Comparison of ENCODE assay signal across 8 cellular contexts in the genomic region with DNA sequence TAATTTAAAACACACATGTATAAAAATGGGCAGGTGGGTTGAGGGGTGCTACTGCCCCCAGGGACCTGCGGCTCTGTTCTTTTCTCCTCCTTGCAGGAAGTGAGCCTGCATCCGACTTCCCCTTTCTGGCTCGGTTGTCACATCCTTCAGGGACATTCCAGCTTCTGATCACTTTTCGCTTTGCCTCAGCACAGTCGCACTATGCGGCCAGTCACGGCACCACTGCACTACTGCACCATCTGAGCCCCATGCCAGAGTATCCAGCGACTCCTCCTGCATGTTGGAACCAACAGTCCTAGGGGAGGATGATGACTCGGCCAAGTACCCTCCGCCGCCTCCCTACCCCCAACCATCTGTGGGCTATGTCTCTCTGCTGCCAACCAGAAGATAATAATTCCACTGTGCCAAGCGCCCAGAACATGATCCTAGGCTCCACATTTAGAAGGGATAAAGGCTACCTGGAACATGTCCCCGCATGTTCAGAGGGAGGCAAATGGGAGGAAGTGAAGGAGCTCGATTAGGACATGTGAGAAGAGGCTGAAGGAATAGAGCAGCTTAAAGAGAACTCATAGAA. TPM values are rescaled to one million over a fixed set of nuclear protein-coding genes. Genes with fewer than 3 reads are reported as not detected.
A peak's percentile ranks its signal among the peaks of the same experiment; 100 is the strongest.
DNase-seq lines count a peak whose midpoint lies in the region; ATAC-seq and TF ChIP-seq lines count a peak whose summit lies in the region.

No MANE protein-coding gene starts in this region.

- H3K9me3 ChIP-seq in RWPE2 (ENCODE audit: severe bottlenecking) (no peaks in the 10 kb centered on the region), gastrocnemius medialis (no peaks in the 10 kb centered on the region)

- TF ChIP-seq POLR2A in gastrocnemius medialis (IDR thresholded peaks at IDR 0.05) = peak; percentile 4 to 46

- in situ Hi-C loops in gastrocnemius medialis (cut with MboI; ENCODE audit: low sequenced_read_pairs in 4 of 4) = loop anchor here in 1 of 4 donors (25.0 kb wide), 1 partner anchor 242 kb away; no protein-coding TSS in a partner anchor

- no peaks in the 10 kb centered on the region for H3K27me3 ChIP-seq in RWPE2 (ENCODE audit: insufficient read depth, poor library complexity, severe bottlenecking)
- H3K27me3 ChIP-seq in gastrocnemius medialis = no peaks in the 10 kb centered on the region

- intact Hi-C loops in gastrocnemius medialis (cut with DNase I; ENCODE audit: low total_unique reads) = loop anchor here (5.0 kb wide), 2 partner anchors 67 to 173 kb away; no protein-coding TSS in a partner anchor

- peak; percentile 43 for ATAC-seq in GM18868 (IDR thresholded peaks at IDR 0.05; ENCODE audit: unreplicated experiment)
- ATAC-seq in HG03135 (IDR thresholded peaks at IDR 0.05; ENCODE audit: unreplicated experiment) = peak; percentile 37
- peak; percentile 41 for ATAC-seq in RWPE2 (ENCODE audit: low read depth)
- peak; percentile 83 to 85 for ATAC-seq in gastrocnemius medialis

- H3K36me3 ChIP-seq in RWPE2 (ENCODE audit: low read depth) (peaks cover 68% of the 10 kb centered on the region), gastrocnemius medialis (no peaks in the 10 kb centered on the region)

- H3K27ac ChIP-seq in RWPE2 (ENCODE audit: poor library complexity, severe bottlenecking) (peak overlapping the region; percentile 86), gastrocnemius medialis (peak overlapping the region; percentile 85 to 88 (median 87))

- H3K4me1 ChIP-seq in RWPE2 (ENCODE audit: insufficient read depth, poor library complexity, severe bottlenecking) = peaks cover 71% of the 10 kb centered on the region
- H3K4me1 ChIP-seq in gastrocnemius medialis = peaks cover 93 to 94% of the 10 kb centered on the region in 2 donors

- no peak overlapping the region for H3K4me3 ChIP-seq in RWPE2 (ENCODE audit: severe bottlenecking)
- H3K4me3 ChIP-seq in gastrocnemius medialis = peak overlapping the region; percentile 16 to 46 (median 27)

- peak; percentile 75 for DNase-seq in Ammon's horn (ENCODE audit: low spot score)
- no peak for DNase-seq in RWPE2 (ENCODE audit: low spot score)
- peak; percentile 67 for DNase-seq in germinal center (ENCODE audit: low spot score)
- peak; percentile 80 to 95 for DNase-seq in gastrocnemius medialis
- no peak for DNase-seq in HuH-7 (ENCODE audit: low spot score)
- DNase-seq in cerebellar cortex (ENCODE audit: low spot score) = no peak

- TF ChIP-seq CTCF in RWPE2 (IDR thresholded peaks at IDR 0.05; ENCODE audit: poor library complexity, severe bottlenecking) (no peak), gastrocnemius medialis (IDR thresholded peaks at IDR 0.05 in 4 of 5, conservative IDR thresholded peaks at IDR 0.05 in 1 of 5) (no peak)

RNA-seq across cellular contexts. Expression of a gene that starts 17.6 kb away (rescaled TPM):
- 10 to 100 TPM; 20.0 to 90.6 (median 57.2) TPM for total RNA-seq in gastrocnemius medialis

Comparison
In these comparisons a context has a peak if more than half of its experiments do, and no peak if none do; other contexts are left out.
1. DNase-seq: peak in Ammon's horn (single experiment), germinal center (single experiment) and gastrocnemius medialis (2 of 2); none in RWPE2 (single experiment), HuH-7 (single experiment) and cerebellar cortex (single experiment).
2. Peak in every context shown above with its lines, with median percentiles within 50 percentile points of each other: ATAC-seq.